12 cellular contexts compared by ENCODE assay signal in genomic region chr17:59791603-59792457, GRCh38.
A peak's percentile ranks its signal among the peaks of the same experiment; 100 is the strongest.
DNase-seq lines count a peak whose midpoint lies in the region; ATAC-seq and TF ChIP-seq lines count a peak whose summit lies in the region.
"Had no signal": no experiment of that assay in that cellular context is flagged by ENCODE, and none has a peak within 500 bp of the region (broad histone marks: within the 10 kb centered on the region; RNA-seq: fewer than 3 reads in every experiment).

No MANE protein-coding gene starts in this region.

- no peak overlapping the region for H3K4me2 ChIP-seq in IMR-90 (ENCODE audit: low read depth, low read length)
- H3K4me2 ChIP-seq in trophoblast cell (ENCODE audit: low read length) = no peak overlapping the region

- H3K4me1 Mint-ChIP-seq in CD14-positive monocyte = peaks cover 56% of the 10 kb centered on the region

- peak overlapping the region; percentile 22 for H2BK20ac ChIP-seq in IMR-90 (ENCODE audit: low read depth, low read length)

- peak overlapping the region in 1 of 2 experiments; percentile 76; a peak in 2 of 4 replicates for H4K8ac ChIP-seq in IMR-90 (ENCODE audit: low read depth in 2 of 2, low read length in 2 of 2)
- no peak overlapping the region for H4K8ac ChIP-seq in trophoblast cell (ENCODE audit: low read depth, low read length)

- peak; percentile 42; the same call in 1 of the 2 replicates for ATAC-seq in IMR-90 (ENCODE audit: low read depth)
- no peak for ATAC-seq in HG02759 (IDR thresholded peaks at IDR 0.05; ENCODE audit: unreplicated experiment)
- ATAC-seq in HG03108 (IDR thresholded peaks at IDR 0.05; ENCODE audit: unreplicated experiment) = no peak

- H3K9ac ChIP-seq in IMR-90 (ENCODE audit: low read depth, low read length) (peak overlapping the region; percentile 53; the same call in 1 of the 2 replicates), trophoblast cell (ENCODE audit: low read length) (no peak overlapping the region)

- H2BK120ac ChIP-seq in IMR-90 (ENCODE audit: low read depth, low read length) (peak overlapping the region; percentile 58; the same call in 1 of the 2 replicates), trophoblast cell (ENCODE audit: insufficient read depth, low read length, poor library complexity) (peak overlapping the region; percentile 43)

- no peak for TF ChIP-seq RAD21 in IMR-90 (IDR thresholded peaks at IDR 0.05; ENCODE audit: low read length)

- H3K23ac ChIP-seq in IMR-90 (ENCODE audit: low read depth, low read length) = peak overlapping the region; percentile 79; the same call in 1 of the 2 replicates
- H3K23ac ChIP-seq in trophoblast cell (ENCODE audit: low read length) = no peak overlapping the region

- POLR2A ChIA-PET in IMR-90 (lab: Charles Lee; ENCODE audit: unreplicated experiment) = no interaction called here

- peak overlapping the region; percentile 77 for H3K14ac ChIP-seq in IMR-90 (replicated peaks; ENCODE audit: low read depth, low read length)
- no peak overlapping the region for H3K14ac ChIP-seq in trophoblast cell (ENCODE audit: low read length)

- H4K12ac ChIP-seq in trophoblast cell (ENCODE audit: low read depth, low read length) = no peak overlapping the region

- H3K18ac ChIP-seq in IMR-90 (ENCODE audit: low read depth, low read length) (peak overlapping the region; percentile 90), trophoblast cell (ENCODE audit: low read length) (peak overlapping the region; percentile 75)

- dilution Hi-C loops in IMR-90 (cut with HindIII; ENCODE audit: low sequenced_read_pairs, unreplicated experiment) = no loop called here

- H3K79me2 ChIP-seq in trophoblast cell (ENCODE audit: control insufficient read depth, insufficient read depth, low read length, poor library complexity) = peaks cover 6% of the 10 kb centered on the region

- H3K9me3 ChIP-seq in IMR-90 (ENCODE audit: control insufficient read depth, insufficient read depth, low read length) (no peaks in the 10 kb centered on the region), trophoblast cell (ENCODE audit: insufficient read depth, low read depth, low read length) (no peaks in the 10 kb centered on the region)

- no peaks in the 10 kb centered on the region for H3K36me3 ChIP-seq in IMR-90 (ENCODE audit: control insufficient read depth, insufficient read depth, low read length)
- H3K36me3 ChIP-seq in trophoblast cell (ENCODE audit: control insufficient read depth in 1 of 2, insufficient read depth in 2 of 2, low read length in 2 of 2) = peaks cover 2 to 8% of the 10 kb centered on the region in 2 experiments

- in situ Hi-C loops in IMR-90 (cut with MboI; ENCODE audit: low sequenced_read_pairs) = no loop called here

- H3K27me3 ChIP-seq in IMR-90 (ENCODE audit: control insufficient read depth, insufficient read depth, low read length) = no peaks in the 10 kb centered on the region
- H3K27me3 ChIP-seq in trophoblast cell (ENCODE audit: insufficient read depth, low read length) = no peaks in the 10 kb centered on the region

- H2AFZ ChIP-seq in IMR-90 (replicated peaks; ENCODE audit: low read length, poor library complexity) = no peak overlapping the region
- no peak overlapping the region for H2AFZ ChIP-seq in trophoblast cell (ENCODE audit: insufficient read depth, low read length, poor library complexity)

- peak overlapping the region; percentile 97 for H4K5ac ChIP-seq in IMR-90 (ENCODE audit: low read depth, low read length)

- H3K56ac ChIP-seq in IMR-90 (ENCODE audit: extremely low read depth, insufficient read depth, low read length) = no peak overlapping the region

- BruUV-seq in IMR-90 (replicated peaks; lab: Mats Ljungman, UMichigan) = no TSS peak

- H3K9me3 Mint-ChIP-seq in CD14-positive monocyte = no peaks in the 10 kb centered on the region

- WGBS in IMR-90 (ENCODE audit: extremely low coverage in 2 of 2, insufficient read length in 1 of 2), 2 experiments = 43% methylated on average over 2 of the region's 7 CpGs; no CpG with 5 or more reads in 1 of the 2 experiments
- no CpG with 5 or more reads among the region's 7 CpGs for WGBS in trophoblast cell (ENCODE audit: extremely low coverage, insufficient coverage, insufficient read length)

- peak overlapping the region; percentile 61 for H2BK5ac ChIP-seq in IMR-90 (ENCODE audit: low read depth, low read length, poor library complexity, severe bottlenecking)
- peak overlapping the region; percentile 45 for H2BK5ac ChIP-seq in trophoblast cell (ENCODE audit: low read depth, low read length, poor library complexity)

- TF ChIP-seq POLR2A in IMR-90 (IDR thresholded peaks at IDR 0.05; ENCODE audit: low read depth, low read length) = no peak

- H2BK15ac ChIP-seq in IMR-90 (ENCODE audit: low read depth, low read length) = peak overlapping the region; percentile 79; the same call in 1 of the 3 replicates

- CTCF ChIA-PET in IMR-90 (lab: Yijun Ruan, JAX) = no interaction called here

- no peaks in the 10 kb centered on the region for H3K9me1 ChIP-seq in IMR-90 (ENCODE audit: insufficient read depth, low read length)

- intact Hi-C loops in CD14-positive monocyte (cut with micrococcal nuclease) = loop anchor here in 1 of 2 donors (5.0 kb wide), 1 partner anchor 35 kb away; no protein-coding TSS in a partner anchor
- intact Hi-C loops in IMR-90 (cut with micrococcal nuclease) = no loop called here

- H4K91ac ChIP-seq in IMR-90 (ENCODE audit: insufficient read depth, low read depth, low read length) = peak overlapping the region; percentile 71
- peak overlapping the region; percentile 68 for H4K91ac ChIP-seq in trophoblast cell (ENCODE audit: low read depth, low read length)

- TF ChIP-seq CTCF in CD14-positive monocyte (IDR thresholded peaks at IDR 0.05) (no peak), IMR-90 (conservative IDR thresholded peaks at IDR 0.05; ENCODE audit: low read depth, low read length) (no peak)

- H3K4ac ChIP-seq in IMR-90 (ENCODE audit: low read depth, low read length) = peak overlapping the region; percentile 52; the same call in 1 of the 2 replicates
- H3K4ac ChIP-seq in trophoblast cell (ENCODE audit: low read depth, low read length) = no peak overlapping the region

- H3K27ac ChIP-seq in IMR-90 (ENCODE audit: insufficient read depth, low read length) (peak overlapping the region; percentile 90; the same call in 1 of the 2 replicates), trophoblast cell (ENCODE audit: low read depth, low read length) (peak overlapping the region; percentile 90)

- no peak overlapping the region for H2AK9ac ChIP-seq in IMR-90 (replicated peaks; ENCODE audit: low read depth, low read length, poor library complexity)

- H4K20me1 ChIP-seq in IMR-90 (ENCODE audit: insufficient read depth, low read length) = no peaks in the 10 kb centered on the region

- H3K79me1 ChIP-seq in IMR-90 (ENCODE audit: low read depth in 1 of 2, low read length in 2 of 2) (peaks cover 0 to 44% of the 10 kb centered on the region in 2 experiments; a peak in 3 of 4 replicates), trophoblast cell (ENCODE audit: low read length) (peaks cover 15% of the 10 kb centered on the region)

- peaks cover 27 to 75% of the 10 kb centered on the region in 2 donors for H3K36me3 Mint-ChIP-seq in CD14-positive monocyte

- peaks cover 11% of the 10 kb centered on the region for H3K4me1 ChIP-seq in IMR-90 (ENCODE audit: control insufficient read depth, insufficient read depth, low read length)
- peaks cover 7 to 8% of the 10 kb centered on the region in 2 experiments for H3K4me1 ChIP-seq in trophoblast cell (ENCODE audit: control insufficient read depth in 1 of 2, insufficient read depth in 2 of 2, low read length in 2 of 2)

- H3K27ac Mint-ChIP-seq in CD14-positive monocyte = peak overlapping the region; percentile 91 to 99 (median 98)

- H3K27me3 Mint-ChIP-seq in CD14-positive monocyte (ENCODE audit: low read depth in 3 of 3) = peaks cover 0 to 5% (median 0%) of the 10 kb centered on the region in 3 donors

- DNase-seq in CD14-positive monocyte (ENCODE audit: low spot score) = no peak
- DNase-seq in IMR-90 = peak; percentile 63
- peak; percentile 51 to 88 for DNase-seq in dermis microvascular lymphatic vessel endothelial cell (ENCODE audit: low read depth in 2 of 2)
- no peak for DNase-seq in trophoblast cell
- DNase-seq in NCI-H748 treated with DMSO at 0.1 percent for 48 hours (lab: John Stamatoyannopoulos, UW) = no peak
- DNase-seq in stimulated activated naive CD4-positive, alpha-beta T cell treated with Interleukin-2 at 50 U/mL for 16 hours (lab: John Stamatoyannopoulos, UW) = no peak
- DNase-seq: cortex of kidney; GOT3; NCI-H526; stimulated activated CD4-positive, alpha-beta T cell treated with anti-CD3 and anti-CD28 coated beads, Interleukin-4, amount 100 ng/mL, for 24 hours had no signal

- H3K4me3 Mint-ChIP-seq in CD14-positive monocyte = no peak overlapping the region

- H2AK5ac ChIP-seq in IMR-90 (ENCODE audit: low read depth, low read length) (peak overlapping the region; percentile 56; the same call in 1 of the 2 replicates), trophoblast cell (ENCODE audit: low read length) (no peak overlapping the region)

- no peak overlapping the region for H3K4me3 ChIP-seq in IMR-90 (ENCODE audit: insufficient read depth, low read depth, low read length)
- no peak overlapping the region for H3K4me3 ChIP-seq in trophoblast cell (ENCODE audit: low read depth, low read length)

- no peak overlapping the region for H2BK12ac ChIP-seq in trophoblast cell (ENCODE audit: low read length)

TF ChIP-seq in IMR-90, 13 proteins besides CTCF, POLR2A, EP300 and RAD21 (continues in another document):
- no peak for TF ChIP-seq CEBPB (IDR thresholded peaks at IDR 0.05; ENCODE audit: low read depth, low read length)
- TF ChIP-seq SMC3 (IDR thresholded peaks at IDR 0.05; ENCODE audit: low read depth, low read length) = no peak
- TF ChIP-seq USF2 (IDR thresholded peaks at IDR 0.05; ENCODE audit: low read depth, low read length) = no peak
- no peak for TF ChIP-seq BHLHE40 (IDR thresholded peaks at IDR 0.05; ENCODE audit: low read depth, low read length)
- TF ChIP-seq ELK1 (IDR thresholded peaks at IDR 0.05; ENCODE audit: borderline replicate concordance, low read depth, low read length) = no peak
- TF ChIP-seq RFX5 (IDR thresholded peaks at IDR 0.05; ENCODE audit: low read depth, low read length) = no peak

Comparison
In these comparisons a context has a peak if more than half of its experiments do, and no peak if none do; other contexts are left out.
1. DNase-seq: peak in IMR-90 (single experiment) and dermis microvascular lymphatic vessel endothelial cell (2 of 2); none in CD14-positive monocyte (single experiment), trophoblast cell (0 of 2), NCI-H748 treated with DMSO at 0.1 percent for 48 hours (single experiment) and stimulated activated naive CD4-positive, alpha-beta T cell treated with Interleukin-2 at 50 U/mL for 16 hours (single experiment).